Comparison of ENCODE assay signal across 14 cellular contexts in the genomic region with DNA sequence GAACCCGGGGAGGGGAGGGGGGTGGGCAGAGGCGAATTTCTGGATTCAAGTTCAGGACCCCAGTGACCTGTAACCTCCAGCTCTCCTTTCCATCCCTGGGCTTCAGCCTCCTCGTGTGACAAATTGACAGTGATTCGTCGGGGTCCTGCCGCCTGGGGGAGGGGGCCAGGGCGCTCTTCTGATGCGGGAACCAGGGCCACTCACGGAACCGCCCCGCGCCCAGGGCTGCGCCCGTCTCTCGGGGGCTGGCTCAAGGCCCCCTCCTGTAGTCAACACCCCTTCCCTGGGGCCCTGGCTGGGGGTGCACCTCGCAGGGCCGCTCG.
DNase-seq lines count a peak whose midpoint lies in the region; ATAC-seq, FAIRE-seq and TF ChIP-seq lines count a peak whose summit lies in the region.
"Had no signal": no experiment of that assay in that cellular context is flagged by ENCODE, and none has a peak within 500 bp of the region (broad histone marks: within the 10 kb centered on the region; RNA-seq: fewer than 3 reads in every experiment).

No MANE protein-coding gene starts in this region.

- no peak for ATAC-seq in HG02970 (IDR thresholded peaks at IDR 0.05; ENCODE audit: low FRiP score, unreplicated experiment)
- no peak for ATAC-seq in omental fat pad (ENCODE audit: low FRiP score)

- no peak for TF ChIP-seq EP300 in esophagus muscularis mucosa (IDR thresholded peaks at IDR 0.05)

- intact Hi-C loops in cardiac septum (cut with DNase I) (no loop called here), esophagus muscularis mucosa (cut with DNase I) (no loop called here)

- no peak overlapping the region for H2AK5ac ChIP-seq in neuronal stem cell (ENCODE audit: low read depth, low read length)

- H3K4me2 ChIP-seq in neuronal stem cell (ENCODE audit: insufficient read depth, low read length, poor library complexity, severe bottlenecking) = peak overlapping the region; percentile 63

- H2BK12ac ChIP-seq in neuronal stem cell (ENCODE audit: low read length) = no peak overlapping the region

- TF ChIP-seq CTCF in right atrium auricular region (IDR thresholded peaks at IDR 0.05) = no peak
- no peak for TF ChIP-seq CTCF in esophagus muscularis mucosa (IDR thresholded peaks at IDR 0.05)
- TF ChIP-seq CTCF in omental fat pad (IDR thresholded peaks at IDR 0.05) = no peak

- H2AFZ ChIP-seq in neuronal stem cell (ENCODE audit: low read length) = no peak overlapping the region

- H2BK15ac ChIP-seq in neuronal stem cell (ENCODE audit: low read length) = no peak overlapping the region

- no peaks in the 10 kb centered on the region for H3K9me3 ChIP-seq in right atrium auricular region
- H3K9me3 ChIP-seq in esophagus muscularis mucosa = no peaks in the 10 kb centered on the region
- H3K9me3 ChIP-seq in neuronal stem cell (replicated peaks in 1 of 2; ENCODE audit: control insufficient read depth in 2 of 2, insufficient read depth in 1 of 2, low read depth in 1 of 2, low read length in 2 of 2) = no peaks in the 10 kb centered on the region
- H3K9me3 ChIP-seq: tibial nerve had no signal

- DNase-seq in right atrium auricular region (ENCODE audit: low spot score) = no peak
- DNase-seq in cardiac septum (ENCODE audit: low spot score) = no peak
- no peak for DNase-seq in esophagus muscularis mucosa (ENCODE audit: extremely low spot score)
- no peak for DNase-seq in neuronal stem cell (ENCODE audit: low spot score)
- DNase-seq in urothelium cell line (ENCODE audit: low spot score) = no peak
- no peak for DNase-seq in activated CD8-positive, alpha-beta memory T cell treated with anti-CD3 and anti-CD28 coated beads, Interleukin-2, amount 50 U/mL, for 48 hours
- DNase-seq in omental fat pad (ENCODE audit: low spot score) = no peak
- DNase-seq: ACHN, immature natural killer cell, MV-4-11, NCI-H2107, T1000 had no signal

- H3K23ac ChIP-seq in neuronal stem cell (ENCODE audit: low read depth, low read length, poor library complexity) = no peak overlapping the region

- no peak overlapping the region for H4K91ac ChIP-seq in neuronal stem cell (ENCODE audit: low read depth, low read length, poor library complexity)

- no peak for FAIRE-seq in urothelium cell line (lab: Jason Lieb, UNC)

- peak overlapping the region; percentile 65 for H3K18ac ChIP-seq in neuronal stem cell (ENCODE audit: low read length)

- no peak overlapping the region for H2BK120ac ChIP-seq in neuronal stem cell (ENCODE audit: low read depth, low read length)

- H4K8ac ChIP-seq in neuronal stem cell (ENCODE audit: low read depth, low read length) = no peak overlapping the region

- H3K14ac ChIP-seq in neuronal stem cell (ENCODE audit: low read length) = no peak overlapping the region

- H3K4me1 ChIP-seq in right atrium auricular region (peaks cover 0 to 24% of the 10 kb centered on the region in 2 donors), esophagus muscularis mucosa (peaks cover 3 to 15% (median 10%) of the 10 kb centered on the region in 4 donors), neuronal stem cell (ENCODE audit: control insufficient read depth in 2 of 2, insufficient read depth in 1 of 2, low read depth in 1 of 2, low read length in 2 of 2) (peaks cover 0 to 13% of the 10 kb centered on the region in 2 donors)

- H3K9ac ChIP-seq in neuronal stem cell (ENCODE audit: low read depth, low read length, poor library complexity) = no peak overlapping the region

- TF ChIP-seq POLR2A in esophagus muscularis mucosa (IDR thresholded peaks at IDR 0.05; ENCODE audit: low read depth) = no peak

- H3K36me3 ChIP-seq in right atrium auricular region (no peaks in the 10 kb centered on the region), esophagus muscularis mucosa (no peaks in the 10 kb centered on the region), neuronal stem cell (replicated peaks in 1 of 2; ENCODE audit: control insufficient read depth in 2 of 2, insufficient read depth in 2 of 2, low read length in 2 of 2) (no peaks in the 10 kb centered on the region)
- H3K36me3 ChIP-seq: tibial nerve had no signal

- H3K27me3 ChIP-seq in right atrium auricular region = peaks cover 0 to 11% of the 10 kb centered on the region in 2 donors
- peaks cover 0 to 94% (median 20%) of the 10 kb centered on the region in 4 donors for H3K27me3 ChIP-seq in esophagus muscularis mucosa
- H3K27me3 ChIP-seq in neuronal stem cell (ENCODE audit: control insufficient read depth in 3 of 3, insufficient read depth in 3 of 3, low read depth in 1 of 3, low read length in 3 of 3) = peaks cover 16 to 70% (median 57%) of the 10 kb centered on the region in 3 experiments

- WGBS in esophagus muscularis mucosa = 4% methylated on average over 10 of the region's 18 CpGs
- no CpG with 5 or more reads among the region's 18 CpGs for WGBS in neuronal stem cell (ENCODE audit: extremely low coverage in 2 of 2, insufficient read length in 2 of 2, insufficient replicate concordance in 1 of 2), 2 donors

- H3K4ac ChIP-seq in neuronal stem cell (ENCODE audit: low read length) = no peak overlapping the region

- H2BK5ac ChIP-seq in neuronal stem cell (ENCODE audit: low read length) = no peak overlapping the region

- H3K27ac ChIP-seq in right atrium auricular region = peak overlapping the region in 1 of 2 donors; percentile 52
- H3K27ac ChIP-seq in esophagus muscularis mucosa (replicated peaks in 1 of 4) = peak overlapping the region; percentile 19 to 66 (median 36)
- no peak overlapping the region for H3K27ac ChIP-seq in neuronal stem cell (replicated peaks; ENCODE audit: low read length)
- H3K27ac ChIP-seq: tibial nerve had no signal

- H3K4me3 ChIP-seq in right atrium auricular region (peak overlapping the region; percentile 28 to 45), esophagus muscularis mucosa (peak overlapping the region; percentile 20 to 50 (median 30)), neuronal stem cell (ENCODE audit: low read length in 2 of 2) (no peak overlapping the region)

- H3K79me1 ChIP-seq in neuronal stem cell (ENCODE audit: low read depth, low read length) = no peaks in the 10 kb centered on the region

Comparison
In these comparisons a context has a peak if more than half of its experiments do, and no peak if none do; other contexts are left out.
1. H3K4me3 ChIP-seq: peak in right atrium auricular region (2 of 2) and esophagus muscularis mucosa (4 of 4); none in neuronal stem cell (0 of 2).